8 cellular contexts compared by ENCODE assay signal in the genomic region with DNA sequence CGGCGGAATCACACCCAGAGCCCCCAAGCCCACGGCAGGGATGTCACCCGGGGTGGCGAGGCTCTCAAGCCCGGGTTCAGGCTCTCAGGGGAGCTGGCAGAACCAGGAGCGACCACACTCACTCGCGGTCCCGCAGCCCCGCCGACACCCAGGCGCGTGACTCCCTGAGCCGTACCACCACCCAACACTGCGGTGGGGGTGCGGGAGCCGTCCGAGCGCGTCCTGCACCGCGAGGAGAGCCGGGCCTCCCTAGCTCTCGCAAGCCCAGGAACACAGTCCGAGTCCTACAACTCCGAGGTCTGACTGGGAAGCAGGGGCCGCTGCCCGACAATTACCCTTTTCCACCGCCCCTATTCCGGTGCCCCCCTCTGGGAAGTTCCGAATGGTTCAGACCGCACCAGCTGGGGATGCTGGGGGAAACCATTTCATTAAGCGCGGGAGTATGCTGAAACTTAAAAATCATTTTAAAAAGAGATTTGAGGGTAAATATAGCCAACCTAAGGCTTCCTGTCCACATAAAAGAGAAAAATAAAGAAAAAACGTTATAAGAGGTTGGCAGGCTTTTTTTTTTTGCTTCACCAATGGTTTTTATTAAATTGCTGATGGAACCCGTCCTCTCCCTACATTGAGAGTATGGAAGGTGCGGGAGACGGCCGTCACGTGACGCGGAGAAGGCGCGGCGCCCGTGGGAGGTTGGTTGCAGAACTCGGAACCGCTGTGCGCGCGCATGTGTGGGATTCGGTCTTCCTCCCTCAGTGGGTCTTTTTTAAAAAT. TPM values are rescaled to one million over a fixed set of nuclear protein-coding genes. Genes with fewer than 3 reads are reported as not detected.
A peak's percentile ranks its signal among the peaks of the same experiment; 100 is the strongest.
DNase-seq lines count a peak whose midpoint lies in the region; ATAC-seq and TF ChIP-seq lines count a peak whose summit lies in the region.

A gene with protein sequence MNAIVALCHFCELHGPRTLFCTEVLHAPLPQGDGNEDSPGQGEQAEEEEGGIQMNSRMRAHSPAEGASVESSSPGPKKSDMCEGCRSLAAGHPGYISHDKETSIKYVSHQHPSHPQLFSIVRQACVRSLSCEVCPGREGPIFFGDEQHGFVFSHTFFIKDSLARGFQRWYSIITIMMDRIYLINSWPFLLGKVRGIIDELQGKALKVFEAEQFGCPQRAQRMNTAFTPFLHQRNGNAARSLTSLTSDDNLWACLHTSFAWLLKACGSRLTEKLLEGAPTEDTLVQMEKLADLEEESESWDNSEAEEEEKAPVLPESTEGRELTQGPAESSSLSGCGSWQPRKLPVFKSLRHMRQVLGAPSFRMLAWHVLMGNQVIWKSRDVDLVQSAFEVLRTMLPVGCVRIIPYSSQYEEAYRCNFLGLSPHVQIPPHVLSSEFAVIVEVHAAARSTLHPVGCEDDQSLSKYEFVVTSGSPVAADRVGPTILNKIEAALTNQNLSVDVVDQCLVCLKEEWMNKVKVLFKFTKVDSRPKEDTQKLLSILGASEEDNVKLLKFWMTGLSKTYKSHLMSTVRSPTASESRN (minus strand): TSS at position 143 of the 774 bp plus-strand sequence. CDS start 9,031 bp downstream, outside the sequence.

- H3K4me2 ChIP-seq in DOHH2 (ENCODE audit: low read length), result peak within 1 kb of the TSS; percentile 94

- DNase-seq in RKO (ENCODE audit: low spot score) (peak; percentile 82), fibroblast of gingiva (ENCODE audit: low read depth) (peak; percentile 89)
- DNase-seq in activated T-helper 1 cell treated with anti-CD3 and anti-CD28 coated beads, Interleukin-2, amount 50 U/mL, for 16 hours (ENCODE audit: low read depth in 1 of 2, low spot score in 1 of 2), result peak; percentile 85 to 86
- peak; percentile 86 to 96 (median 91) for DNase-seq in naive thymus-derived CD4-positive, alpha-beta T cell

- H3K27ac Mint-ChIP-seq in naive thymus-derived CD4-positive, alpha-beta T cell, result peak within 1 kb of the TSS; percentile 97 to 100 (median 98)
- peak within 1 kb of the TSS; percentile 100 for H3K27ac Mint-ChIP-seq in stimulated activated memory B cell treated with anti-CD40 and anti-IgM and Interleukin-4, amounts not matched to agents 10 μg/mL and 1 μg/mL and 100 μg/mL, for 72 hours

- peaks cover 16 to 38% (median 31%) of the 10 kb centered on the region in 7 donors for H3K4me1 Mint-ChIP-seq in naive thymus-derived CD4-positive, alpha-beta T cell
- peaks cover 25% of the 10 kb centered on the region for H3K4me1 Mint-ChIP-seq in stimulated activated memory B cell treated with anti-CD40 and anti-IgM and Interleukin-4, amounts not matched to agents 10 μg/mL and 1 μg/mL and 100 μg/mL, for 72 hours

- H3F3A ChIP-seq in DOHH2 (ENCODE audit: control insufficient read depth, insufficient read depth), result peaks cover 13% of the 10 kb centered on the region

- H3K79me2 ChIP-seq in DOHH2 (ENCODE audit: control insufficient read depth, low read length), result peaks cover 18% of the 10 kb centered on the region

- peaks cover 0 to 5% (median 0%) of the 10 kb centered on the region in 11 donors for H3K9me3 Mint-ChIP-seq in naive thymus-derived CD4-positive, alpha-beta T cell
- H3K9me3 Mint-ChIP-seq in stimulated activated memory B cell treated with anti-CD40 and anti-IgM and Interleukin-4, amounts not matched to agents 10 μg/mL and 1 μg/mL and 100 μg/mL, for 72 hours, result no peaks in the 10 kb centered on the region

- no peak for TF ChIP-seq CTCF in DOHH2 (IDR thresholded peaks at IDR 0.05; ENCODE audit: low read depth, low read length, poor library complexity, severe bottlenecking)

- H3K27ac ChIP-seq in DOHH2 (ENCODE audit: low read depth, low read length) (peak within 1 kb of the TSS; percentile 73), KOPT-K1 (ENCODE audit: low read depth, low read length, poor library complexity, severe bottlenecking) (peak within 1 kb of the TSS; percentile 96)
- H3K27ac ChIP-seq in naive thymus-derived CD4-positive, alpha-beta T cell (ENCODE audit: low read depth, low read length), result peak within 1 kb of the TSS; percentile 97

- intact Hi-C loops in naive thymus-derived CD4-positive, alpha-beta T cell (cut with micrococcal nuclease), result loop anchor here (1.0 to 5.0 kb wide), 13 partner anchors 31 to 354 kb away; a partner anchor contains a TSS

- POLR2A ChIA-PET in naive thymus-derived CD4-positive, alpha-beta T cell (lab: Charles Lee), result interaction anchor here (0.7 to 2.8 kb wide), 11 partner anchors 16 to 856 kb away, joined by 3 to 10 read pairs (median 5); a partner anchor contains a TSS

- CTCF ChIA-PET in naive thymus-derived CD4-positive, alpha-beta T cell (lab: Charles Lee), result interaction anchor here (0.6 kb wide), 1 partner anchor 26 kb away, joined by 4 read pairs; no protein-coding TSS in a partner anchor

- H3K27me3 ChIP-seq in DOHH2 (ENCODE audit: control insufficient read depth, low read length), result no peaks in the 10 kb centered on the region
- H3K27me3 ChIP-seq in naive thymus-derived CD4-positive, alpha-beta T cell (ENCODE audit: control insufficient read depth in 2 of 2, insufficient read depth in 2 of 2, low read length in 2 of 2), result no peaks in the 10 kb centered on the region

- H3K9me3 ChIP-seq in DOHH2 (ENCODE audit: control insufficient read depth, insufficient read depth, low read length) (no peaks in the 10 kb centered on the region), KOPT-K1 (ENCODE audit: insufficient read depth, low read length, poor library complexity, severe bottlenecking) (no peaks in the 10 kb centered on the region)
- no peaks in the 10 kb centered on the region for H3K9me3 ChIP-seq in naive thymus-derived CD4-positive, alpha-beta T cell (ENCODE audit: control insufficient read depth in 2 of 3, low read length in 3 of 3)

- peaks cover 0 to 3% (median 0%) of the 10 kb centered on the region in 5 donors for H3K36me3 Mint-ChIP-seq in naive thymus-derived CD4-positive, alpha-beta T cell
- peaks cover 5% of the 10 kb centered on the region for H3K36me3 Mint-ChIP-seq in stimulated activated memory B cell treated with anti-CD40 and anti-IgM and Interleukin-4, amounts not matched to agents 10 μg/mL and 1 μg/mL and 100 μg/mL, for 72 hours

- H3K36me3 ChIP-seq in DOHH2 (ENCODE audit: control insufficient read depth, low read length) (no peaks in the 10 kb centered on the region), KOPT-K1 (ENCODE audit: insufficient read depth, low read length) (peaks cover 6% of the 10 kb centered on the region; the same call in 1 of the 2 replicates)
- peaks cover 0 to 14% (median 0%) of the 10 kb centered on the region in 3 experiments for H3K36me3 ChIP-seq in naive thymus-derived CD4-positive, alpha-beta T cell (ENCODE audit: control insufficient read depth in 2 of 3, insufficient read depth in 3 of 3, low read length in 3 of 3)

- H3K4me1 ChIP-seq in DOHH2 (ENCODE audit: control insufficient read depth, low read length), result peaks cover 21% of the 10 kb centered on the region
- peaks cover 13 to 18% of the 10 kb centered on the region in 2 donors for H3K4me1 ChIP-seq in naive thymus-derived CD4-positive, alpha-beta T cell (ENCODE audit: control insufficient read depth in 2 of 2, insufficient read depth in 2 of 2, low read length in 2 of 2)

- H3K9me2 ChIP-seq in DOHH2 (replicated peaks; ENCODE audit: control insufficient read depth, low read length), result no peaks in the 10 kb centered on the region

- peak; percentile 76 for ATAC-seq in GM21825 (IDR thresholded peaks at IDR 0.05; ENCODE audit: unreplicated experiment)
- peak; percentile 95 for ATAC-seq in naive thymus-derived CD4-positive, alpha-beta T cell
- ATAC-seq in stimulated activated memory B cell treated with anti-CD40 and anti-IgM and Interleukin-4, amounts not matched to agents 10 μg/mL and 1 μg/mL and 100 μg/mL, for 72 hours, result peak; percentile 95

- peak within 1 kb of the TSS; percentile 90 to 99 (median 96) for H3K4me3 Mint-ChIP-seq in naive thymus-derived CD4-positive, alpha-beta T cell
- H3K4me3 Mint-ChIP-seq in stimulated activated memory B cell treated with anti-CD40 and anti-IgM and Interleukin-4, amounts not matched to agents 10 μg/mL and 1 μg/mL and 100 μg/mL, for 72 hours, result peak within 1 kb of the TSS; percentile 91

- H4K20me1 ChIP-seq in DOHH2 (ENCODE audit: control insufficient read depth, insufficient read depth, low read depth, low read length), result no peaks in the 10 kb centered on the region; the same call in 1 of the 2 replicates

- H3K4me3 ChIP-seq in DOHH2 (ENCODE audit: low read length), result peak within 1 kb of the TSS; percentile 97
- peak within 1 kb of the TSS; percentile 92 for H3K4me3 ChIP-seq in naive thymus-derived CD4-positive, alpha-beta T cell (ENCODE audit: low read length)

- peaks cover 0 to 6% (median 0%) of the 10 kb centered on the region in 5 donors for H3K27me3 Mint-ChIP-seq in naive thymus-derived CD4-positive, alpha-beta T cell
- no peaks in the 10 kb centered on the region for H3K27me3 Mint-ChIP-seq in stimulated activated memory B cell treated with anti-CD40 and anti-IgM and Interleukin-4, amounts not matched to agents 10 μg/mL and 1 μg/mL and 100 μg/mL, for 72 hours

RNA-seq across cellular contexts. Expression of the gene that starts here (rescaled TPM):
- 10 to 100 TPM; 39.4 to 94.7 (median 66.9) TPM for total RNA-seq in naive thymus-derived CD4-positive, alpha-beta T cell
- polyA plus RNA-seq in naive thymus-derived CD4-positive, alpha-beta T cell, result 1 to 10 TPM; 4.7 to 6.6 TPM

Comparison
In these comparisons a context has a peak if more than half of its experiments do, and no peak if none do; other contexts are left out.
1. Peak in every context shown above with its lines: DNase-seq, ATAC-seq, H3K4me3 ChIP-seq and H3K27ac ChIP-seq.